Comparison of ENCODE assay signal across 26 cellular contexts in genomic region chr9:132129535-132129934, GRCh38.
"Had no signal": no experiment of that assay in that cellular context is flagged by ENCODE, and none has a peak within 500 bp of the region (broad histone marks: within the 10 kb centered on the region; RNA-seq: fewer than 3 reads in every experiment).

No MANE protein-coding gene starts in this region.

- H2AFZ ChIP-seq: parathyroid adenoma had no signal

- H3K36me3 ChIP-seq: lower lobe of right lung, neutrophil, right atrium auricular region, suprapubic skin, thoracic aorta, tibial artery, vagina had no signal

- H3K79me2 ChIP-seq: parathyroid adenoma had no signal

- H3K4me3 Mint-ChIP-seq: naive thymus-derived CD8-positive, alpha-beta T cell; nephron; neural crest cell; stimulated activated effector memory CD8-positive, alpha-beta T cell treated with anti-CD3 and anti-CD28 coated beads, Interleukin-12 subunit alpha, Interleukin-12 subunit beta, amount 100 ng/mL, for 72 hours; stimulated activated naive CD8-positive, alpha-beta T cell treated with anti-CD3 and anti-CD28 coated beads, Interleukin-15, Interleukin-2, amounts not matched to agents 100 ng/mL and 50 ng/mL, for 24 hours; type B pancreatic cell had no signal

- DNase-seq: hippocampal formation; kidney glomerular epithelial cell; left cardiac atrium; left ventricle myocardium superior; lower lobe of right lung; mammary epithelial cell; mesenchymal stem cell; naive thymus-derived CD8-positive, alpha-beta T cell; occipital lobe; psoas muscle; stimulated activated CD4-positive, alpha-beta T cell treated with anti-CD3 and anti-CD28 coated beads, Interleukin-4, amount 100 ng/mL, for 24 hours; stimulated activated naive CD4-positive, alpha-beta T cell; tibial artery had no signal

- FAIRE-seq: keratinocyte had no signal

- H3K9ac ChIP-seq: parathyroid adenoma had no signal

- H3K4me1 ChIP-seq: parathyroid adenoma, psoas muscle, right atrium auricular region, suprapubic skin, tibial artery, vagina had no signal

- H3K27ac Mint-ChIP-seq: nephron; stimulated activated effector memory CD8-positive, alpha-beta T cell treated with anti-CD3 and anti-CD28 coated beads, Interleukin-12 subunit alpha, Interleukin-12 subunit beta, amount 100 ng/mL, for 72 hours; stimulated activated naive CD8-positive, alpha-beta T cell treated with anti-CD3 and anti-CD28 coated beads, Interleukin-15, Interleukin-2, amounts not matched to agents 100 ng/mL and 50 ng/mL, for 24 hours; type B pancreatic cell had no signal

- H3K4me1 Mint-ChIP-seq: nephron, neural crest cell had no signal

- H3K9me3 ChIP-seq: lower lobe of right lung, neutrophil, psoas muscle, right atrium auricular region, suprapubic skin, thoracic aorta, tibial artery, vagina had no signal

- H3K36me3 Mint-ChIP-seq: naive thymus-derived CD8-positive, alpha-beta T cell; stimulated activated effector memory CD8-positive, alpha-beta T cell treated with anti-CD3 and anti-CD28 coated beads, Interleukin-12 subunit alpha, Interleukin-12 subunit beta, amount 100 ng/mL, for 72 hours; type B pancreatic cell had no signal

- H3K27me3 ChIP-seq: right atrium auricular region, vagina had no signal

- H3K4me3 ChIP-seq: lower lobe of right lung, psoas muscle, right atrium auricular region, skin epidermis, suprapubic skin, thoracic aorta, tibial artery, vagina had no signal

- H3K9me3 Mint-ChIP-seq: nephron; neural crest cell; stimulated activated effector memory CD8-positive, alpha-beta T cell treated with anti-CD3 and anti-CD28 coated beads, Interleukin-12 subunit alpha, Interleukin-12 subunit beta, amount 100 ng/mL, for 72 hours; stimulated activated naive CD8-positive, alpha-beta T cell treated with anti-CD3 and anti-CD28 coated beads, Interleukin-15, Interleukin-2, amounts not matched to agents 100 ng/mL and 50 ng/mL, for 24 hours; type B pancreatic cell had no signal

- H3K27ac ChIP-seq: lower lobe of right lung, neutrophil, parathyroid adenoma, psoas muscle, right atrium auricular region, skin epidermis, suprapubic skin, thoracic aorta, tibial artery, vagina had no signal
